ENCODE assay signal across 9 cellular contexts in the genomic region with DNA sequence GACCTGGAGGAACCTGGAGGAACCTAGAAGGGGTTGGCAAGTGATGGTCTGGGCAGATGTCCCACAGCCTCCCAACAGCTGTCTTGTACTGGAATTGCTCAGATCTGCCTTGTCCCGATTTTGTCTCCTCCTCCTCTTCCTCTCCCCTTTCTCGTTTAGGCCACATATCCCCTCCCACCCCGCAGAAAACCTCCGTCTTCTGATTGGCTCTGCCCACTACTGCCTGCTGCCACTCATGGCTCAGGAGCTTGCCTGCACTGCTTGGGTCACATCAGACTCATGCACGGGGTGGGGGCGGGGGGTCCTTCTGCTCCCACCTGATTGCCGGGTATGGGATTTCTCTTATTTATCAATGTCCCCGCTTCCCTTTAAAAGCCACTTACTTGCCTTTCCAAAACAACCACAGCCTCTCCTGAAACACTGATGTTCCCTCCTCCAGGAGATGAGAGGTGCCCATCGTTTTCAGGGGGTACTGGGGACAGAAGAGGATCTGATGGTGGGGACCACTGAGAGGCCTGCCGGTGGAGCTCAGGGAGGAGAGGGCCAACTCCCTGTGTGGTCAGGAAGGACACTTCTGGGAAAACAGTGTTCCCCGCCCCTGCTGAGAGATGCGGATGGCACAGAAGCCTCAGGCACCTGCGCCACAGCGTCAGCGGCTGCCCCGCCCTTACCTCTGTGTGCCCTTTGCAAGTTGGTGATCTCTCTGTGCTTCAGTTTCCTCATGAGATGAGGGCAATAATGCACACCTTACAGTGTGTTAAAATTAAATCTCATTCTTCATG. TPM values are rescaled to one million over a fixed set of nuclear protein-coding genes. Genes with fewer than 3 reads are reported as not detected.
DNase-seq lines count a peak whose midpoint lies in the region; ATAC-seq and TF ChIP-seq lines count a peak whose summit lies in the region.
"Had no signal": no experiment of that assay in that cellular context is flagged by ENCODE, and none has a peak within 500 bp of the region (broad histone marks: within the 10 kb centered on the region; RNA-seq: fewer than 3 reads in every experiment).

No MANE protein-coding gene starts in this region.

- intact Hi-C loops in left ventricle myocardium superior (cut with micrococcal nuclease) = no loop called here
- intact Hi-C loops in natural killer cell (cut with micrococcal nuclease) = no loop called here

- ATAC-seq in left ventricle myocardium superior (peak; percentile 33), GM21515 (IDR thresholded peaks at IDR 0.05; ENCODE audit: unreplicated experiment) (no peak), natural killer cell (no peak)
- ATAC-seq in stimulated activated naive B cell treated with anti-CD40 and anti-IgM and Interleukin-4, amounts not matched to agents 10 μg/mL and 1 μg/mL and 100 μg/mL, for 72 hours (replicated peaks) = no peak

- peaks cover 49 to 61% of the 10 kb centered on the region in 2 donors for H3K36me3 Mint-ChIP-seq in stimulated activated naive B cell treated with anti-CD40 and anti-IgM and Interleukin-4, amounts not matched to agents 10 μg/mL and 1 μg/mL and 100 μg/mL, for 72 hours
- no peaks in the 10 kb centered on the region for H3K36me3 Mint-ChIP-seq in natural killer cell

- peak overlapping the region; percentile 89 for H3K27ac Mint-ChIP-seq in stimulated activated naive B cell treated with anti-CD40 and anti-IgM and Interleukin-4, amounts not matched to agents 10 μg/mL and 1 μg/mL and 100 μg/mL, for 72 hours
- no peak overlapping the region for H3K27ac Mint-ChIP-seq in natural killer cell

- H3K27ac ChIP-seq in VCaP = peak overlapping the region; percentile 92

- DNase-seq in NCI-H524 (lab: John Stamatoyannopoulos, UW) (peak; percentile 7 to 64), NCI-H524 treated with DMSO at 0.1 percent for 48 hours (lab: John Stamatoyannopoulos, UW) (no peak), left ventricle myocardium superior (no peak), GM20000 (ENCODE audit: low spot score) (no peak), natural killer cell (no peak)
- DNase-seq in stimulated activated naive B cell treated with anti-CD40 and anti-IgM and Interleukin-4, amounts not matched to agents 10 μg/mL and 1 μg/mL and 100 μg/mL, for 72 hours = no peak

- H3K27me3 Mint-ChIP-seq in stimulated activated naive B cell treated with anti-CD40 and anti-IgM and Interleukin-4, amounts not matched to agents 10 μg/mL and 1 μg/mL and 100 μg/mL, for 72 hours = no peaks in the 10 kb centered on the region
- H3K27me3 Mint-ChIP-seq in natural killer cell (ENCODE audit: low read depth in 2 of 2) = no peaks in the 10 kb centered on the region
- H3K27me3 Mint-ChIP-seq: T-cell had no signal

- peaks cover 48 to 69% of the 10 kb centered on the region in 2 donors for H3K4me1 Mint-ChIP-seq in stimulated activated naive B cell treated with anti-CD40 and anti-IgM and Interleukin-4, amounts not matched to agents 10 μg/mL and 1 μg/mL and 100 μg/mL, for 72 hours
- peaks cover 20 to 38% of the 10 kb centered on the region in 2 donors for H3K4me1 Mint-ChIP-seq in natural killer cell

- no peak for TF ChIP-seq CTCF in VCaP (conservative IDR thresholded peaks at IDR 0.05)
- no peak for TF ChIP-seq CTCF in GM20000 (IDR thresholded peaks at IDR 0.05; ENCODE audit: extremely low read depth, missing control alignments)
- TF ChIP-seq CTCF in natural killer cell (IDR thresholded peaks at IDR 0.05) = no peak

- H3K4me3 Mint-ChIP-seq in stimulated activated naive B cell treated with anti-CD40 and anti-IgM and Interleukin-4, amounts not matched to agents 10 μg/mL and 1 μg/mL and 100 μg/mL, for 72 hours = peak overlapping the region in 1 of 2 donors; percentile 18
- no peak overlapping the region for H3K4me3 Mint-ChIP-seq in natural killer cell

- peaks cover 0 to 2% of the 10 kb centered on the region in 2 donors for H3K9me3 Mint-ChIP-seq in stimulated activated naive B cell treated with anti-CD40 and anti-IgM and Interleukin-4, amounts not matched to agents 10 μg/mL and 1 μg/mL and 100 μg/mL, for 72 hours
- H3K9me3 Mint-ChIP-seq in natural killer cell = no peaks in the 10 kb centered on the region
- H3K9me3 Mint-ChIP-seq: T-cell had no signal

RNA-seq across cellular contexts. Expression of gene TOM1, which starts 14.7 kb away (rescaled TPM):
- total RNA-seq in left ventricle myocardium superior (78.6 TPM), natural killer cell (100 to 1,000 TPM; 102 to 132 (median 107) TPM)

RNA-seq across cellular contexts. Expression of gene HMGXB4, which starts 57.1 kb away (rescaled TPM):
- 10.5 TPM for total RNA-seq in left ventricle myocardium superior
- 10 to 100 TPM; 40.4 to 46.1 (median 40.7) TPM for total RNA-seq in natural killer cell

Comparison
In these comparisons a context has a peak if more than half of its experiments do, and no peak if none do; other contexts are left out.
1. DNase-seq: peak in NCI-H524 (2 of 2); none in NCI-H524 treated with DMSO at 0.1 percent for 48 hours (single experiment), left ventricle myocardium superior (single experiment), stimulated activated naive B cell treated with anti-CD40 and anti-IgM and Interleukin-4, amounts not matched to agents 10 μg/mL and 1 μg/mL and 100 μg/mL, for 72 hours (single experiment), GM20000 (single experiment) and natural killer cell (single experiment).